12 cellular contexts compared by ENCODE assay signal in genomic region chr17:5355416-5356129, GRCh38.
DNase-seq lines count a peak whose midpoint lies in the region; ATAC-seq and TF ChIP-seq lines count a peak whose summit lies in the region.
"Had no signal": no experiment of that assay in that cellular context is flagged by ENCODE, and none has a peak within 500 bp of the region (broad histone marks: within the 10 kb centered on the region; RNA-seq: fewer than 3 reads in every experiment).

No MANE protein-coding gene starts in this region.

- H3K4ac ChIP-seq in mesenchymal stem cell (ENCODE audit: low read depth in 1 of 2, low read length in 2 of 2): no peak overlapping the region

- H4K20me1 ChIP-seq in GM23248 (ENCODE audit: insufficient read depth): no peaks in the 10 kb centered on the region

- H2AFZ ChIP-seq in GM23248 (no peak overlapping the region), mesenchymal stem cell (ENCODE audit: low read depth, low read length) (no peak overlapping the region)

- H3K27ac ChIP-seq in GM23248 (peak overlapping the region; percentile 33), mesenchymal stem cell (ENCODE audit: low read length, poor library complexity, severe bottlenecking) (no peak overlapping the region)
- H3K27ac ChIP-seq: SJSA1 had no signal

- H3K27me3 ChIP-seq in GM23248 (replicated peaks; ENCODE audit: insufficient read depth): no peaks in the 10 kb centered on the region
- no peaks in the 10 kb centered on the region for H3K27me3 ChIP-seq in mesenchymal stem cell (ENCODE audit: control insufficient read depth in 1 of 2, insufficient read depth in 1 of 2, low read length in 2 of 2)
- H3K27me3 ChIP-seq: MG63, SJSA1 had no signal

- H2AK5ac ChIP-seq in mesenchymal stem cell (ENCODE audit: low read length, severe bottlenecking): no peak overlapping the region

- no peak overlapping the region for H3K4me2 ChIP-seq in GM23248 (ENCODE audit: unreplicated experiment)
- H3K4me2 ChIP-seq in mesenchymal stem cell (ENCODE audit: low read length, poor library complexity, severe bottlenecking): no peak overlapping the region

- no peak overlapping the region for H3K4me3 ChIP-seq in GM23248
- H3K4me3 ChIP-seq in mesenchymal stem cell (ENCODE audit: insufficient read depth in 1 of 2, low read depth in 1 of 2, low read length in 2 of 2): no peak overlapping the region
- H3K4me3 ChIP-seq: MG63, SJSA1 had no signal

- in situ Hi-C loops in GM23248 (cut with MboI): no loop called here
- in situ Hi-C loops in ACHN (cut with HindIII; ENCODE audit: low pct_ligation_motif_present, low pct_unique_long_range_greater_than_20kb, low sequenced_read_pairs): no loop called here

- H3K18ac ChIP-seq in mesenchymal stem cell (ENCODE audit: low read depth in 1 of 2, low read length in 2 of 2): peak overlapping the region in 1 of 2 experiments; percentile 4

- H3K79me2 ChIP-seq in GM23248 (ENCODE audit: insufficient read depth): no peaks in the 10 kb centered on the region

- H2BK12ac ChIP-seq in mesenchymal stem cell (ENCODE audit: low read length in 2 of 2): no peak overlapping the region

- H4K91ac ChIP-seq in mesenchymal stem cell (ENCODE audit: low read length): no peak overlapping the region

- no peak overlapping the region for H4K8ac ChIP-seq in mesenchymal stem cell (ENCODE audit: low read length)

- H2BK5ac ChIP-seq in mesenchymal stem cell (ENCODE audit: low read depth, low read length, poor library complexity, severe bottlenecking): no peak overlapping the region

- no peak for TF ChIP-seq CTCF in chondrocyte (IDR thresholded peaks at IDR 0.05)

- H3K36me3 ChIP-seq in GM23248 (ENCODE audit: low read depth) (peaks cover 38% of the 10 kb centered on the region; the same call in 1 of the 2 replicates), mesenchymal stem cell (ENCODE audit: control insufficient read depth in 1 of 2, insufficient read depth in 2 of 2, low read depth in 1 of 2, low read length in 2 of 2) (peaks cover 24 to 85% of the 10 kb centered on the region in 2 experiments)

- ATAC-seq in GM18867 (IDR thresholded peaks at IDR 0.05; ENCODE audit: unreplicated experiment): no peak
- ATAC-seq in HG02840 (IDR thresholded peaks at IDR 0.05; ENCODE audit: low FRiP score, unreplicated experiment): no peak

- H3K9ac ChIP-seq in GM23248: peak overlapping the region; percentile 20; the same call in 1 of the 2 replicates
- H3K9ac ChIP-seq in mesenchymal stem cell (ENCODE audit: low read length): peak overlapping the region; percentile 52

- H2BK15ac ChIP-seq in mesenchymal stem cell (ENCODE audit: low read depth, poor library complexity, severe bottlenecking): no peak overlapping the region

- H3K4me1 ChIP-seq in GM23248 (ENCODE audit: insufficient read depth) (peaks cover 16% of the 10 kb centered on the region), mesenchymal stem cell (ENCODE audit: control insufficient read depth, insufficient read depth, low read depth, low read length) (no peaks in the 10 kb centered on the region)
- H3K4me1 ChIP-seq: SJSA1 had no signal

- H3K9me3 ChIP-seq in GM23248 (ENCODE audit: low read depth): no peaks in the 10 kb centered on the region
- no peaks in the 10 kb centered on the region for H3K9me3 ChIP-seq in mesenchymal stem cell (ENCODE audit: control insufficient read depth, low read length)
- H3K9me3 ChIP-seq: MG63, SJSA1 had no signal

- no peaks in the 10 kb centered on the region for H3K9me3 Mint-ChIP-seq in chondrocyte (ENCODE audit: low read depth)
- H3K9me3 Mint-ChIP-seq: endodermal cell had no signal

- peak overlapping the region; percentile 88 for H3K27ac Mint-ChIP-seq in chondrocyte (ENCODE audit: unreplicated experiment)
- H3K27ac Mint-ChIP-seq: endodermal cell had no signal

- 37 to 39% methylated on average over 3 of the region's 3 CpGs for WGBS in GM23248 (ENCODE audit: low coverage in 1 of 2, low lambda C conversion rate in 2 of 2, missing lambda C conversion rate in 2 of 2), 2 experiments
- WGBS in mesenchymal stem cell: 87% methylated on average over 1 of the region's 3 CpGs

- H3K79me1 ChIP-seq in mesenchymal stem cell (replicated peaks; ENCODE audit: low read length, poor library complexity, severe bottlenecking): peaks cover 14% of the 10 kb centered on the region

- no peaks in the 10 kb centered on the region for H3K27me3 Mint-ChIP-seq in chondrocyte (ENCODE audit: low read depth)

- no peak overlapping the region for H3K23ac ChIP-seq in mesenchymal stem cell (ENCODE audit: low read length in 2 of 2)

- DNase-seq in AG20443 (ENCODE audit: low spot score) (peak; percentile 23), GM23248 (peak; percentile 31), chondrocyte (ENCODE audit: low spot score) (no peak), mesenchymal stem cell (no peak), ACHN (no peak), KG1 (lab: John Stamatoyannopoulos, UW) (no peak)
- DNase-seq: endodermal cell, MG63, NCI-H524 treated with DMSO at 0.1 percent for 48 hours had no signal

- peaks cover 20% of the 10 kb centered on the region for H3K36me3 Mint-ChIP-seq in chondrocyte (ENCODE audit: low read depth)

- H3K4me3 Mint-ChIP-seq in chondrocyte (ENCODE audit: unreplicated experiment): no peak overlapping the region
- H3K4me3 Mint-ChIP-seq: endodermal cell had no signal

- peaks cover 41% of the 10 kb centered on the region for H3K4me1 Mint-ChIP-seq in chondrocyte (ENCODE audit: low read depth)

- H3K9me2 ChIP-seq in GM23248 (ENCODE audit: insufficient read depth): no peaks in the 10 kb centered on the region

- H3K14ac ChIP-seq in mesenchymal stem cell (ENCODE audit: low read length in 2 of 2): no peak overlapping the region

- H2BK120ac ChIP-seq in mesenchymal stem cell (ENCODE audit: low read depth, low read length): no peak overlapping the region

- H3F3A ChIP-seq in GM23248 (ENCODE audit: insufficient read depth): 0 out of 2 replicates have a peak, but pooled peaks cover 12% of the 10 kb centered on the region

Comparison
In these comparisons a context has a peak if more than half of its experiments do, and no peak if none do; other contexts are left out.
1. DNase-seq: peak in AG20443 (single experiment) and GM23248 (single experiment); none in chondrocyte (single experiment), mesenchymal stem cell (single experiment), ACHN (single experiment) and KG1 (single experiment).